In genomic region chr14:28142400-28143015, GRCh38 we compare ENCODE assay signal across 9 cellular contexts.
DNase-seq lines count a peak whose midpoint lies in the region; ATAC-seq and TF ChIP-seq lines count a peak whose summit lies in the region.
"Had no signal": no experiment of that assay in that cellular context is flagged by ENCODE, and none has a peak within 500 bp of the region (broad histone marks: within the 10 kb centered on the region; RNA-seq: fewer than 3 reads in every experiment).

No MANE protein-coding gene starts in this region.

- CTCF ChIA-PET in naive thymus-derived CD4-positive, alpha-beta T cell (lab: Charles Lee): no interaction called here

- H3K4me1 Mint-ChIP-seq in endodermal cell (peaks cover 29% of the 10 kb centered on the region), immature natural killer cell (no peaks in the 10 kb centered on the region)
- H3K4me1 Mint-ChIP-seq in naive thymus-derived CD4-positive, alpha-beta T cell: no peaks in the 10 kb centered on the region

- H3K27ac Mint-ChIP-seq in endodermal cell: no peak overlapping the region
- no peak overlapping the region for H3K27ac Mint-ChIP-seq in naive thymus-derived CD4-positive, alpha-beta T cell
- no peak overlapping the region for H3K27ac Mint-ChIP-seq in immature natural killer cell
- H3K27ac Mint-ChIP-seq: activated T-cell treated with anti-CD3 and anti-CD28 coated beads, Interleukin-2, amount 50 U/mL, for 24 hours had no signal

- POLR2A ChIA-PET in naive thymus-derived CD4-positive, alpha-beta T cell (lab: Charles Lee): interaction anchor here (0.6 kb wide), 1 partner anchor 61 kb away, joined by 4 read pairs; no protein-coding TSS in a partner anchor

- peak; percentile 29 for DNase-seq in NCI-H82 (lab: John Stamatoyannopoulos, UW)
- no peak for DNase-seq in NCI-H82 treated with DMSO at 0.1 percent for 48 hours (lab: John Stamatoyannopoulos, UW; ENCODE audit: unreplicated experiment)
- DNase-seq in NCI-H460 (ENCODE audit: extremely low read depth, low read depth): peak; percentile 14
- DNase-seq in endodermal cell: no peak
- DNase-seq in superior temporal gyrus (ENCODE audit: extremely low spot score): peak; percentile 83
- DNase-seq in naive thymus-derived CD4-positive, alpha-beta T cell: no peak
- no peak for DNase-seq in immature natural killer cell
- DNase-seq: activated T-cell treated with anti-CD3 and anti-CD28 coated beads, Interleukin-2, amount 50 U/mL, for 24 hours had no signal

- H3K36me3 ChIP-seq in endodermal cell (ENCODE audit: control insufficient read depth, insufficient read depth, low read length): no peaks in the 10 kb centered on the region
- H3K36me3 ChIP-seq in naive thymus-derived CD4-positive, alpha-beta T cell (ENCODE audit: control insufficient read depth in 2 of 3, insufficient read depth in 3 of 3, low read length in 3 of 3): no peaks in the 10 kb centered on the region

- WGBS in endodermal cell (ENCODE audit: insufficient coverage in 1 of 2, insufficient read length in 1 of 2), 2 experiments: 21 to 60% methylated on average over 1 to 3 of the region's 3 CpGs

- H3K27me3 ChIP-seq in endodermal cell (ENCODE audit: control insufficient read depth, insufficient read depth, low read length, poor library complexity, severe bottlenecking): no peaks in the 10 kb centered on the region
- no peaks in the 10 kb centered on the region for H3K27me3 ChIP-seq in naive thymus-derived CD4-positive, alpha-beta T cell (ENCODE audit: control insufficient read depth in 2 of 2, insufficient read depth in 2 of 2, low read length in 2 of 2)

- no peak overlapping the region for H3K4me3 ChIP-seq in endodermal cell (ENCODE audit: low read length)
- H3K4me3 ChIP-seq in naive thymus-derived CD4-positive, alpha-beta T cell (ENCODE audit: low read length): no peak overlapping the region

- H3K9ac ChIP-seq in endodermal cell (ENCODE audit: extremely low read depth, low read length, poor library complexity, severe bottlenecking): no peak overlapping the region

- H3K4me3 Mint-ChIP-seq in endodermal cell: no peak overlapping the region
- H3K4me3 Mint-ChIP-seq in naive thymus-derived CD4-positive, alpha-beta T cell: no peak overlapping the region
- H3K4me3 Mint-ChIP-seq in immature natural killer cell: no peak overlapping the region
- H3K4me3 Mint-ChIP-seq: activated T-cell treated with anti-CD3 and anti-CD28 coated beads, Interleukin-2, amount 50 U/mL, for 24 hours had no signal

- H3K9me3 ChIP-seq in endodermal cell (ENCODE audit: control insufficient read depth, low read length): peaks cover 9% of the 10 kb centered on the region
- no peaks in the 10 kb centered on the region for H3K9me3 ChIP-seq in naive thymus-derived CD4-positive, alpha-beta T cell (ENCODE audit: control insufficient read depth in 2 of 3, low read length in 3 of 3)

- H3K27ac ChIP-seq in endodermal cell (ENCODE audit: low read depth, low read length): no peak overlapping the region
- no peak overlapping the region for H3K27ac ChIP-seq in naive thymus-derived CD4-positive, alpha-beta T cell (ENCODE audit: low read depth, low read length)

- H3K27me3 Mint-ChIP-seq in endodermal cell (ENCODE audit: insufficient read depth): peaks cover 4% of the 10 kb centered on the region
- H3K27me3 Mint-ChIP-seq in naive thymus-derived CD4-positive, alpha-beta T cell: no peaks in the 10 kb centered on the region
- peaks cover 0 to 2% (median 0%) of the 10 kb centered on the region in 3 donors for H3K27me3 Mint-ChIP-seq in immature natural killer cell (ENCODE audit: low read depth in 3 of 3)
- H3K27me3 Mint-ChIP-seq: activated T-cell treated with anti-CD3 and anti-CD28 coated beads, Interleukin-2, amount 50 U/mL, for 24 hours had no signal

- peaks cover 6% of the 10 kb centered on the region for H3K9me3 Mint-ChIP-seq in endodermal cell
- peaks cover 0 to 17% (median 6%) of the 10 kb centered on the region in 11 donors for H3K9me3 Mint-ChIP-seq in naive thymus-derived CD4-positive, alpha-beta T cell
- H3K9me3 Mint-ChIP-seq in immature natural killer cell: peaks cover 0 to 39% (median 14%) of the 10 kb centered on the region in 6 donors

- H3K4me1 ChIP-seq in endodermal cell (ENCODE audit: control insufficient read depth, insufficient read depth, low read length): peaks cover 5% of the 10 kb centered on the region
- H3K4me1 ChIP-seq in naive thymus-derived CD4-positive, alpha-beta T cell (ENCODE audit: control insufficient read depth in 2 of 2, insufficient read depth in 2 of 2, low read length in 2 of 2): no peaks in the 10 kb centered on the region

- ATAC-seq in GM18868 (IDR thresholded peaks at IDR 0.05; ENCODE audit: unreplicated experiment): no peak
- no peak for ATAC-seq in naive thymus-derived CD4-positive, alpha-beta T cell

- no peaks in the 10 kb centered on the region for H3K36me3 Mint-ChIP-seq in endodermal cell (ENCODE audit: low read depth)
- no peaks in the 10 kb centered on the region for H3K36me3 Mint-ChIP-seq in naive thymus-derived CD4-positive, alpha-beta T cell
- H3K36me3 Mint-ChIP-seq in immature natural killer cell: no peaks in the 10 kb centered on the region

- intact Hi-C loops in naive thymus-derived CD4-positive, alpha-beta T cell (cut with micrococcal nuclease): no loop called here

- peak; percentile 86 for TF ChIP-seq CTCF in endodermal cell (conservative IDR thresholded peaks at IDR 0.05)

Comparison
In these comparisons a context has a peak if more than half of its experiments do, and no peak if none do; other contexts are left out.
1. DNase-seq: peak in NCI-H82 (single experiment), NCI-H460 (single experiment) and superior temporal gyrus (single experiment); none in NCI-H82 treated with DMSO at 0.1 percent for 48 hours (single experiment), endodermal cell (single experiment), naive thymus-derived CD4-positive, alpha-beta T cell (0 of 9) and immature natural killer cell (0 of 3).